ENCODE assay signal across 8 cellular contexts in genomic region chr9:137029058-137029922, GRCh38.
DNase-seq lines count a peak whose midpoint lies in the region; ATAC-seq and TF ChIP-seq lines count a peak whose summit lies in the region.

No MANE protein-coding gene starts in this region.

- H3K27ac ChIP-seq in MM.1S (ENCODE audit: low read length): no peak overlapping the region
- H3K27ac ChIP-seq in WERI-Rb-1: no peak overlapping the region
- H3K27ac ChIP-seq in caudate nucleus (ENCODE audit: low read depth, low read length): peak overlapping the region; percentile 94

- H3K79me2 ChIP-seq in MM.1S (ENCODE audit: low read length): no peaks in the 10 kb centered on the region

- H4K20me1 ChIP-seq in MM.1S (ENCODE audit: insufficient read depth, low read length): no peaks in the 10 kb centered on the region

- H3K9ac ChIP-seq in MM.1S (ENCODE audit: low read length): no peak overlapping the region

- H3K27me3 ChIP-seq in MM.1S (replicated peaks; ENCODE audit: insufficient read depth, low read length): peaks cover 70% of the 10 kb centered on the region
- H3K27me3 ChIP-seq in WERI-Rb-1 (ENCODE audit: insufficient read depth, low read depth, severe bottlenecking): no peaks in the 10 kb centered on the region

- no peak overlapping the region for H2AFZ ChIP-seq in MM.1S (ENCODE audit: low read length)

- ATAC-seq in HG03025 (IDR thresholded peaks at IDR 0.05; ENCODE audit: low FRiP score, unreplicated experiment): no peak

- H3K9me3 ChIP-seq in MM.1S (replicated peaks; ENCODE audit: insufficient read depth, low read length) (no peaks in the 10 kb centered on the region), WERI-Rb-1 (ENCODE audit: severe bottlenecking) (no peaks in the 10 kb centered on the region)

- 0 out of 2 replicates have a peak overlapping the region, but pooled peaks have one; percentile 65 for H3K4me3 ChIP-seq in MM.1S (ENCODE audit: low read length)
- no peak overlapping the region for H3K4me3 ChIP-seq in WERI-Rb-1 (ENCODE audit: low read depth, low read length)

- DNase-seq in activated gamma-delta T cell treated with Interleukin-2 at 50 U/mL for 16 hours: peak; percentile 70
- no peak for DNase-seq in activated gamma-delta T cell (lab: John Stamatoyannopoulos, UW)
- DNase-seq in MM.1S: peak; percentile 63
- peak; percentile 89 for DNase-seq in WERI-Rb-1
- peak in 57 of 61 donors; percentile 22 to 83 (median 65) for DNase-seq in caudate nucleus (lab: John Stamatoyannopoulos, UW)
- DNase-seq in kidney tubule cell (ENCODE audit: low spot score): peak; percentile 63
- DNase-seq in stimulated activated CD4-positive, alpha-beta T cell treated with anti-CD3 and anti-CD28 coated beads, Interleukin-15, amount 100 ng/mL, for 24 hours: peak; percentile 85

- H3K4me1 ChIP-seq in MM.1S (ENCODE audit: low read length): peaks cover 12% of the 10 kb centered on the region

- no peaks in the 10 kb centered on the region for H3K36me3 ChIP-seq in MM.1S (replicated peaks; ENCODE audit: insufficient read depth, low read length)
- H3K36me3 ChIP-seq in WERI-Rb-1: no peaks in the 10 kb centered on the region

- no peaks in the 10 kb centered on the region for H3K9me2 ChIP-seq in MM.1S (replicated peaks; ENCODE audit: insufficient read depth, low read length)

- TF ChIP-seq CTCF in MM.1S (IDR thresholded peaks at IDR 0.05; ENCODE audit: low read length) (peak; percentile 85), WERI-Rb-1 (IDR thresholded peaks at IDR 0.05; ENCODE audit: low read depth, low read length) (peak; percentile 95)

- peaks cover 5% of the 10 kb centered on the region; the same call in 1 of the 2 replicates for H3F3A ChIP-seq in MM.1S (ENCODE audit: insufficient read depth, low read length)

- peak overlapping the region; percentile 99 for H3K4me2 ChIP-seq in MM.1S (ENCODE audit: low read depth, low read length)
